1 cellular context compared by ENCODE assay signal in the genomic region with DNA sequence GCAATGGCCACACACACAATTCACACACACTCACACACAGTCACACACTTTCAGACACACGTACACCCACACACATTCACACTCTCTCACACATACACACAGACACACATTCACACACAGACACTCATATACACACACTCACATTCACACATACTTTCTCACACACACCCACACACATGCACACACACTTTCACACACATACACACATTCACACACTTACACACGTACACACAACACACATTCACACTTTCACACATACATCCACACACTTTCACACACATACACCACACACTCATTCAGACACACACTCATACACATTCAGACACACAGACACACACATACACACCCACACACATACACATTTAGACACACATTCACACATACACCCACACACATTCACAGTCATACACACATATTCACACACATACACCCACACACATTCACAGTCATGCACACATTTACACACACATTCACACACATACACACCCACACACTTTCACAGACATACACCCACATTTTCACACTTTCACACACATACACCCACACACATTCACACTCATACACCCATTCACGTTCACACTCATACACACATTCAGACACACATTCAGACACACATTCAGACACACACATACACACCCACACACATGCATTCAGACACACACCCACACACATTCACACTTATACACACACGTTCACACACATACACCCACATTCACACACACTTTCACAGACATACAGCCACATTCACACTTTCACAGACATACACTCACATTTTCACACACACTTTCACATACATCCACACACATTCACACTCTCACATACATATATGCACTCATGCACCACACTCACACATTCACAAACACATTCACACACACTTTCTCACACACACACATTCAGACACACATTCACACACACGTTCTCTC.
TF ChIP-seq lines count a peak whose summit lies in the region.

No MANE protein-coding gene starts in this region.

TF ChIP-seq in HEK293, 187 proteins besides CTCF, POLR2A, EP300 and RAD21 (continued from another document and continues in another):
- TF ChIP-seq ZIC2 (tag by site-specific recombination; IDR thresholded peaks at IDR 0.05) (no peak), OSR2 (tag by site-specific recombination; IDR thresholded peaks at IDR 0.05) (no peak), ZFP69B (tag by site-specific recombination; IDR thresholded peaks at IDR 0.05) (no peak), ZNF354C (tag by site-specific recombination; IDR thresholded peaks at IDR 0.05; ENCODE audit: borderline replicate concordance, low read depth) (peak; percentile 76; the same call in 1 of the 2 replicates), GLIS2 (tag by site-specific recombination; IDR thresholded peaks at IDR 0.05) (no peak), OVOL3 (tag by site-specific recombination; IDR thresholded peaks at IDR 0.05) (no peak), ZNF530 (tag by site-specific recombination; IDR thresholded peaks at IDR 0.05; ENCODE audit: low read depth) (no peak), ZNF133 (tag by site-specific recombination; IDR thresholded peaks at IDR 0.05) (no peak), HOXC10 (CRISPR knock-in tag; IDR thresholded peaks at IDR 0.05) (no peak), ZNF521 (tag by site-specific recombination; IDR thresholded peaks at IDR 0.05) (no peak), ZNF292 (tag by site-specific recombination; IDR thresholded peaks at IDR 0.05; ENCODE audit: borderline replicate concordance, low read depth) (no peak), ZNF37A (tag by site-specific recombination; IDR thresholded peaks at IDR 0.05) (no peak), YY2 (tag by site-specific recombination; IDR thresholded peaks at IDR 0.05) (no peak), ZNF626 (tag by site-specific recombination; IDR thresholded peaks at IDR 0.05) (no peak), ZNF423 (tag by site-specific recombination; IDR thresholded peaks at IDR 0.05) (no peak), BCL11A (tag by site-specific recombination; IDR thresholded peaks at IDR 0.05; ENCODE audit: low read depth) (no peak), ZBTB20 (tag by site-specific recombination; IDR thresholded peaks at IDR 0.05) (peak; percentile 21; the same call in 1 of the 2 replicates), ZNF10 (tag by site-specific recombination; IDR thresholded peaks at IDR 0.05) (no peak), ZNF274 (IDR thresholded peaks at IDR 0.05; ENCODE audit: low read length) (no peak), ZNF274 (tag by site-specific recombination; IDR thresholded peaks at IDR 0.05; ENCODE audit: borderline replicate concordance) (peak; percentile 31; the same call in 1 of the 2 replicates), ZNF558 (tag by site-specific recombination; IDR thresholded peaks at IDR 0.05) (no peak), ZSCAN16 (tag by site-specific recombination; IDR thresholded peaks at IDR 0.05) (no peak), SALL2 (tag by site-specific recombination; IDR thresholded peaks at IDR 0.05; ENCODE audit: borderline replicate concordance) (no peak), HOXD13 (CRISPR knock-in tag; IDR thresholded peaks at IDR 0.05; ENCODE audit: borderline replicate concordance) (no peak), ZFP37 (tag by site-specific recombination; IDR thresholded peaks at IDR 0.05) (no peak), ZNF2 (tag by site-specific recombination; IDR thresholded peaks at IDR 0.05) (no peak), ZNF776 (tag by site-specific recombination; IDR thresholded peaks at IDR 0.05; ENCODE audit: borderline replicate concordance) (no peak), ZNF146 (tag by site-specific recombination; IDR thresholded peaks at IDR 0.05) (no peak), RBAK (tag by site-specific recombination; IDR thresholded peaks at IDR 0.05) (no peak), ZNF555 (tag by site-specific recombination; conservative IDR thresholded peaks at IDR 0.05) (no peak)
- TF ChIP-seq, protein P1, sequence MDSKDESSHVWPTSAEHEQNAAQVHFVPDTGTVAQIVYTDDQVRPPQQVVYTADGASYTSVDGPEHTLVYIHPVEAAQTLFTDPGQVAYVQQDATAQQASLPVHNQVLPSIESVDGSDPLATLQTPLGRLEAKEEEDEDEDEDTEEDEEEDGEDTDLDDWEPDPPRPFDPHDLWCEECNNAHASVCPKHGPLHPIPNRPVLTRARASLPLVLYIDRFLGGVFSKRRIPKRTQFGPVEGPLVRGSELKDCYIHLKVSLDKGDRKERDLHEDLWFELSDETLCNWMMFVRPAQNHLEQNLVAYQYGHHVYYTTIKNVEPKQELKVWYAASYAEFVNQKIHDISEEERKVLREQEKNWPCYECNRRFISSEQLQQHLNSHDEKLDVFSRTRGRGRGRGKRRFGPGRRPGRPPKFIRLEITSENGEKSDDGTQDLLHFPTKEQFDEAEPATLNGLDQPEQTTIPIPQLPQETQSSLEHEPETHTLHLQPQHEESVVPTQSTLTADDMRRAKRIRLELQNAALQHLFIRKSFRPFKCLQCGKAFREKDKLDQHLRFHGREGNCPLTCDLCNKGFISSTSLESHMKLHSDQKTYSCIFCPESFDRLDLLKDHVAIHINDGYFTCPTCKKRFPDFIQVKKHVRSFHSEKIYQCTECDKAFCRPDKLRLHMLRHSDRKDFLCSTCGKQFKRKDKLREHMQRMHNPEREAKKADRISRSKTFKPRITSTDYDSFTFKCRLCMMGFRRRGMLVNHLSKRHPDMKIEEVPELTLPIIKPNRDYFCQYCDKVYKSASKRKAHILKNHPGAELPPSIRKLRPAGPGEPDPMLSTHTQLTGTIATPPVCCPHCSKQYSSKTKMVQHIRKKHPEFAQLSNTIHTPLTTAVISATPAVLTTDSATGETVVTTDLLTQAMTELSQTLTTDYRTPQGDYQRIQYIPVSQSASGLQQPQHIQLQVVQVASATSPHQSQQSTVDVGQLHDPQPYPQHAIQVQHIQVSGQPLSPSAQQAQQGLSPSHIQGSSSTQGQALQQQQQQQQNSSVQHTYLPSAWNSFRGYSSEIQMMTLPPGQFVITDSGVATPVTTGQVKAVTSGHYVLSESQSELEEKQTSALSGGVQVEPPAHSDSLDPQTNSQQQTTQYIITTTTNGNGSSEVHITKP (tag by site-specific recombination; IDR thresholded peaks at IDR 0.05) = no peak
- TF ChIP-seq, protein P2, sequence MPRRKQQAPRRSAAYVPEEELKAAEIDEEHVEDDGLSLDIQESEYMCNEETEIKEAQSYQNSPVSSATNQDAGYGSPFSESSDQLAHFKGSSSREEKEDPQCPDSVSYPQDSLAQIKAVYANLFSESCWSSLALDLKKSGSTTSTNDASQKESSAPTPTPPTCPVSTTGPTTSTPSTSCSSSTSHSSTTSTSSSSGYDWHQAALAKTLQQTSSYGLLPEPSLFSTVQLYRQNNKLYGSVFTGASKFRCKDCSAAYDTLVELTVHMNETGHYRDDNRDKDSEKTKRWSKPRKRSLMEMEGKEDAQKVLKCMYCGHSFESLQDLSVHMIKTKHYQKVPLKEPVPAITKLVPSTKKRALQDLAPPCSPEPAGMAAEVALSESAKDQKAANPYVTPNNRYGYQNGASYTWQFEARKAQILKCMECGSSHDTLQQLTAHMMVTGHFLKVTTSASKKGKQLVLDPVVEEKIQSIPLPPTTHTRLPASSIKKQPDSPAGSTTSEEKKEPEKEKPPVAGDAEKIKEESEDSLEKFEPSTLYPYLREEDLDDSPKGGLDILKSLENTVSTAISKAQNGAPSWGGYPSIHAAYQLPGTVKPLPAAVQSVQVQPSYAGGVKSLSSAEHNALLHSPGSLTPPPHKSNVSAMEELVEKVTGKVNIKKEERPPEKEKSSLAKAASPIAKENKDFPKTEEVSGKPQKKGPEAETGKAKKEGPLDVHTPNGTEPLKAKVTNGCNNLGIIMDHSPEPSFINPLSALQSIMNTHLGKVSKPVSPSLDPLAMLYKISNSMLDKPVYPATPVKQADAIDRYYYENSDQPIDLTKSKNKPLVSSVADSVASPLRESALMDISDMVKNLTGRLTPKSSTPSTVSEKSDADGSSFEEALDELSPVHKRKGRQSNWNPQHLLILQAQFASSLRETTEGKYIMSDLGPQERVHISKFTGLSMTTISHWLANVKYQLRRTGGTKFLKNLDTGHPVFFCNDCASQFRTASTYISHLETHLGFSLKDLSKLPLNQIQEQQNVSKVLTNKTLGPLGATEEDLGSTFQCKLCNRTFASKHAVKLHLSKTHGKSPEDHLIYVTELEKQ (tag by site-specific recombination; IDR thresholded peaks at IDR 0.05; ENCODE audit: borderline replicate concordance) = no peak
- TF ChIP-seq, protein P3, sequence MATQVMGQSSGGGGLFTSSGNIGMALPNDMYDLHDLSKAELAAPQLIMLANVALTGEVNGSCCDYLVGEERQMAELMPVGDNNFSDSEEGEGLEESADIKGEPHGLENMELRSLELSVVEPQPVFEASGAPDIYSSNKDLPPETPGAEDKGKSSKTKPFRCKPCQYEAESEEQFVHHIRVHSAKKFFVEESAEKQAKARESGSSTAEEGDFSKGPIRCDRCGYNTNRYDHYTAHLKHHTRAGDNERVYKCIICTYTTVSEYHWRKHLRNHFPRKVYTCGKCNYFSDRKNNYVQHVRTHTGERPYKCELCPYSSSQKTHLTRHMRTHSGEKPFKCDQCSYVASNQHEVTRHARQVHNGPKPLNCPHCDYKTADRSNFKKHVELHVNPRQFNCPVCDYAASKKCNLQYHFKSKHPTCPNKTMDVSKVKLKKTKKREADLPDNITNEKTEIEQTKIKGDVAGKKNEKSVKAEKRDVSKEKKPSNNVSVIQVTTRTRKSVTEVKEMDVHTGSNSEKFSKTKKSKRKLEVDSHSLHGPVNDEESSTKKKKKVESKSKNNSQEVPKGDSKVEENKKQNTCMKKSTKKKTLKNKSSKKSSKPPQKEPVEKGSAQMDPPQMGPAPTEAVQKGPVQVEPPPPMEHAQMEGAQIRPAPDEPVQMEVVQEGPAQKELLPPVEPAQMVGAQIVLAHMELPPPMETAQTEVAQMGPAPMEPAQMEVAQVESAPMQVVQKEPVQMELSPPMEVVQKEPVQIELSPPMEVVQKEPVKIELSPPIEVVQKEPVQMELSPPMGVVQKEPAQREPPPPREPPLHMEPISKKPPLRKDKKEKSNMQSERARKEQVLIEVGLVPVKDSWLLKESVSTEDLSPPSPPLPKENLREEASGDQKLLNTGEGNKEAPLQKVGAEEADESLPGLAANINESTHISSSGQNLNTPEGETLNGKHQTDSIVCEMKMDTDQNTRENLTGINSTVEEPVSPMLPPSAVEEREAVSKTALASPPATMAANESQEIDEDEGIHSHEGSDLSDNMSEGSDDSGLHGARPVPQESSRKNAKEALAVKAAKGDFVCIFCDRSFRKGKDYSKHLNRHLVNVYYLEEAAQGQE (tag by site-specific recombination; IDR thresholded peaks at IDR 0.05) = no peak
- TF ChIP-seq, protein P4, sequence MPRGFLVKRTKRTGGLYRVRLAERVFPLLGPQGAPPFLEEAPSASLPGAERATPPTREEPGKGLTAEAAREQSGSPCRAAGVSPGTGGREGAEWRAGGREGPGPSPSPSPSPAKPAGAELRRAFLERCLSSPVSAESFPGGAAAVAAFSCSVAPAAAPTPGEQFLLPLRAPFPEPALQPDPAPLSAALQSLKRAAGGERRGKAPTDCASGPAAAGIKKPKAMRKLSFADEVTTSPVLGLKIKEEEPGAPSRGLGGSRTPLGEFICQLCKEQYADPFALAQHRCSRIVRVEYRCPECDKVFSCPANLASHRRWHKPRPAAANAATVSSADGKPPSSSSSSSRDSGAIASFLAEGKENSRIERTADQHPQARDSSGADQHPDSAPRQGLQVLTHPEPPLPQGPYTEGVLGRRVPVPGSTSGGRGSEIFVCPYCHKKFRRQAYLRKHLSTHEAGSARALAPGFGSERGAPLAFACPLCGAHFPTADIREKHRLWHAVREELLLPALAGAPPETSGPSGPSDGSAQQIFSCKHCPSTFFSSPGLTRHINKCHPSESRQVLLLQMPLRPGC (tag by site-specific recombination; IDR thresholded peaks at IDR 0.05) = no peak
- TF ChIP-seq, protein P5, sequence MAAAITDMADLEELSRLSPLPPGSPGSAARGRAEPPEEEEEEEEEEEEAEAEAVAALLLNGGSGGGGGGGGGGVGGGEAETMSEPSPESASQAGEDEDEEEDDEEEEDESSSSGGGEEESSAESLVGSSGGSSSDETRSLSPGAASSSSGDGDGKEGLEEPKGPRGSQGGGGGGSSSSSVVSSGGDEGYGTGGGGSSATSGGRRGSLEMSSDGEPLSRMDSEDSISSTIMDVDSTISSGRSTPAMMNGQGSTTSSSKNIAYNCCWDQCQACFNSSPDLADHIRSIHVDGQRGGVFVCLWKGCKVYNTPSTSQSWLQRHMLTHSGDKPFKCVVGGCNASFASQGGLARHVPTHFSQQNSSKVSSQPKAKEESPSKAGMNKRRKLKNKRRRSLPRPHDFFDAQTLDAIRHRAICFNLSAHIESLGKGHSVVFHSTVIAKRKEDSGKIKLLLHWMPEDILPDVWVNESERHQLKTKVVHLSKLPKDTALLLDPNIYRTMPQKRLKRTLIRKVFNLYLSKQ (tag by site-specific recombination; IDR thresholded peaks at IDR 0.05; ENCODE audit: borderline replicate concordance) = no peak
- TF ChIP-seq, protein P6, sequence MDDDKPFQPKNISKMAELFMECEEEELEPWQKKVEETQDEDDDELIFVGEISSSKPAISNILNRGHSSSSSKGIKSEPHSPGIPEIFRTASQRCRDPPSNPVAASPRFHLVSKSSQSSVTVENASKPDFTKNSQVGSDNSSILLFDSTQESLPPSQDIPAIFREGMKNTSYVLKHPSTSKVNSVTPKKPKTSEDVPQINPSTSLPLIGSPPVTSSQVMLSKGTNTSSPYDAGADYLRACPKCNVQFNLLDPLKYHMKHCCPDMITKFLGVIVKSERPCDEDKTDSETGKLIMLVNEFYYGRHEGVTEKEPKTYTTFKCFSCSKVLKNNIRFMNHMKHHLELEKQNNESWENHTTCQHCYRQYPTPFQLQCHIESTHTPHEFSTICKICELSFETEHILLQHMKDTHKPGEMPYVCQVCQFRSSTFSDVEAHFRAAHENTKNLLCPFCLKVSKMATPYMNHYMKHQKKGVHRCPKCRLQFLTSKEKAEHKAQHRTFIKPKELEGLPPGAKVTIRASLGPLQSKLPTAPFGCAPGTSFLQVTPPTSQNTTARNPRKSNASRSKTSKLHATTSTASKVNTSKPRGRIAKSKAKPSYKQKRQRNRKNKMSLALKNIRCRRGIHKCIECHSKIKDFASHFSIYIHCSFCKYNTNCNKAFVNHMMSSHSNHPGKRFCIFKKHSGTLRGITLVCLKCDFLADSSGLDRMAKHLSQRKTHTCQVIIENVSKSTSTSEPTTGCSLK (tag by site-specific recombination; IDR thresholded peaks at IDR 0.05) = 0 out of 2 replicates have a peak, but pooled peaks have one; percentile 31
- TF ChIP-seq, protein P7, sequence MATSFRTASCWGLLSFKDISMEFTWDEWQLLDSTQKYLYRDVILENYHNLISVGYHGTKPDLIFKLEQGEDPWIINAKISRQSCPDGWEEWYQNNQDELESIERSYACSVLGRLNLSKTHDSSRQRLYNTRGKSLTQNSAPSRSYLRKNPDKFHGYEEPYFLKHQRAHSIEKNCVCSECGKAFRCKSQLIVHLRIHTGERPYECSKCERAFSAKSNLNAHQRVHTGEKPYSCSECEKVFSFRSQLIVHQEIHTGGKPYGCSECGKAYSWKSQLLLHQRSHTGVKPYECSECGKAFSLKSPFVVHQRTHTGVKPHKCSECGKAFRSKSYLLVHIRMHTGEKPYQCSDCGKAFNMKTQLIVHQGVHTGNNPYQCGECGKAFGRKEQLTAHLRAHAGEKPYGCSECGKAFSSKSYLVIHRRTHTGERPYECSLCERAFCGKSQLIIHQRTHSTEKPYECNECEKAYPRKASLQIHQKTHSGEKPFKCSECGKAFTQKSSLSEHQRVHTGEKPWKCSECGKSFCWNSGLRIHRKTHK (tag by site-specific recombination; IDR thresholded peaks at IDR 0.05) = no peak
- TF ChIP-seq, protein P8, sequence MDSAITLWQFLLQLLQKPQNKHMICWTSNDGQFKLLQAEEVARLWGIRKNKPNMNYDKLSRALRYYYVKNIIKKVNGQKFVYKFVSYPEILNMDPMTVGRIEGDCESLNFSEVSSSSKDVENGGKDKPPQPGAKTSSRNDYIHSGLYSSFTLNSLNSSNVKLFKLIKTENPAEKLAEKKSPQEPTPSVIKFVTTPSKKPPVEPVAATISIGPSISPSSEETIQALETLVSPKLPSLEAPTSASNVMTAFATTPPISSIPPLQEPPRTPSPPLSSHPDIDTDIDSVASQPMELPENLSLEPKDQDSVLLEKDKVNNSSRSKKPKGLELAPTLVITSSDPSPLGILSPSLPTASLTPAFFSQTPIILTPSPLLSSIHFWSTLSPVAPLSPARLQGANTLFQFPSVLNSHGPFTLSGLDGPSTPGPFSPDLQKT (IDR thresholded peaks at IDR 0.05; ENCODE audit: borderline replicate concordance, low read depth, low read length) = no peak
